In the genomic region with DNA sequence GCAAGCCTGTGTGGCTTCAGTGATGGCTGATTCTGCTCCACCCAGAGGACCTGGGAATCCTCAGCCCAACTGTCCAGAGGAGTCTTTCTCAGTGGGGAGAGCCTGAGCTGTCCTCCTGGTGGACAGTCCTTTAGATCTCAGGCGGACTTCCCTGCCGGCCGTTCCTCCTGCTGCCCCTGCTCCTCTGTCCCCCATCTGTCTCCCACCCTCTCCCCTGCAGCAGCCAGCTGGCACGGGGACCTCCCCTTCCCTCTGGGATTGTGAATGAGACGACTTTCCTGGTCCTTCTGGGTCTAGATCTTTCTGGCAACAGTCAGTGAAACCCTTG, we compare ENCODE assay signal across 8 cellular contexts.
DNase-seq lines count a peak whose midpoint lies in the region; ATAC-seq and TF ChIP-seq lines count a peak whose summit lies in the region.

No MANE protein-coding gene starts in this region.

- H3K4ac ChIP-seq in H9 (ENCODE audit: low read depth, low read length): no peak overlapping the region

- intact Hi-C loops in sigmoid colon (cut with DNase I): no loop called here

- no peak overlapping the region for H4K8ac ChIP-seq in H9 (replicated peaks; ENCODE audit: insufficient read length, low read depth, low read length)

- H3K9me2 ChIP-seq in SK-N-SH: no peaks in the 10 kb centered on the region

- H3K27me3 Mint-ChIP-seq in H9 (ENCODE audit: low read depth): no peaks in the 10 kb centered on the region

- H2BK15ac ChIP-seq in H9 (ENCODE audit: low read depth, low read length): no peak overlapping the region

- no peaks in the 10 kb centered on the region; a peak in 1 of 7 replicates for H3K36me3 Mint-ChIP-seq in H9 (ENCODE audit: insufficient read depth in 1 of 3, low read depth in 3 of 3)

- H3K18ac ChIP-seq in H9 (ENCODE audit: insufficient read length, low read depth, low read length): no peak overlapping the region

- no peak overlapping the region for H2BK20ac ChIP-seq in H9 (ENCODE audit: low read depth, low read length, poor library complexity, severe bottlenecking)

- peak overlapping the region; percentile 53 for H3K27ac ChIP-seq in H9 (ENCODE audit: insufficient read length, low read depth, low read length)
- peak overlapping the region; percentile 67 for H3K27ac ChIP-seq in SK-N-SH (ENCODE audit: low read depth in 2 of 2, low read length in 1 of 2)
- peak overlapping the region; percentile 76 for H3K27ac ChIP-seq in fibroblast of lung (ENCODE audit: insufficient read depth, low read length)
- H3K27ac ChIP-seq in sigmoid colon: peak overlapping the region; percentile 96 to 100 (median 98)

- no peaks in the 10 kb centered on the region for H3K9me3 Mint-ChIP-seq in H9

- H3K4me2 ChIP-seq in H9 (ENCODE audit: insufficient read depth, insufficient read length, low read length) (peak overlapping the region; percentile 5), SK-N-SH (peak overlapping the region; percentile 66), fibroblast of lung (ENCODE audit: extremely low read depth, insufficient read depth, low read length) (peak overlapping the region; percentile 38)

- peak overlapping the region; percentile 63 for H2BK12ac ChIP-seq in H9 (ENCODE audit: insufficient read length, low read depth, low read length)

- H3K56ac ChIP-seq in H9 (ENCODE audit: insufficient read length, low read depth, low read length): peak overlapping the region; percentile 14

- no peak overlapping the region for H4K91ac ChIP-seq in H9 (ENCODE audit: insufficient read length, low read depth, low read length)

- H2AFZ ChIP-seq in H9 (ENCODE audit: low read length): no peak overlapping the region
- H2AFZ ChIP-seq in SK-N-SH (ENCODE audit: low read depth): no peak overlapping the region
- no peak overlapping the region for H2AFZ ChIP-seq in fibroblast of lung (ENCODE audit: low read length)

- no peak overlapping the region for H2AK5ac ChIP-seq in H9 (ENCODE audit: insufficient read length, low read length)

- H4K5ac ChIP-seq in H9 (ENCODE audit: insufficient read length, low read depth, low read length): no peak overlapping the region

- TF ChIP-seq POLR2A in sigmoid colon (IDR thresholded peaks at IDR 0.05): no peak

- TF ChIP-seq CTCF in H9 (conservative IDR thresholded peaks at IDR 0.05): no peak
- peak; percentile 26; the same call in 1 of the 2 replicates for TF ChIP-seq CTCF in SK-N-SH (IDR thresholded peaks at IDR 0.05)
- TF ChIP-seq CTCF in fibroblast of lung (conservative IDR thresholded peaks at IDR 0.05 in 1 of 2, IDR thresholded peaks at IDR 0.05 in 1 of 2; ENCODE audit: low read depth in 1 of 2, low read length in 2 of 2): no peak
- TF ChIP-seq CTCF in sigmoid colon (IDR thresholded peaks at IDR 0.05): peak in 2 of 4 experiments; percentile 16 to 21

- DNase-seq in H9: no peak
- DNase-seq in SK-N-SH: peak; percentile 51
- DNase-seq in fibroblast of lung (ENCODE audit: low read depth in 2 of 2): no peak
- DNase-seq in sigmoid colon: no peak
- no peak for DNase-seq in ecto neural progenitor cell (ENCODE audit: low spot score)
- DNase-seq in MV-4-11 (lab: John Stamatoyannopoulos, UW): no peak
- no peak for DNase-seq in EL

- H3K4me1 Mint-ChIP-seq in H9: peaks cover 34 to 56% of the 10 kb centered on the region in 2 experiments

- peak overlapping the region; percentile 16; the same call in 1 of the 2 replicates for H3K14ac ChIP-seq in H9 (ENCODE audit: insufficient read depth, low read length)

- H3K23ac ChIP-seq in H9 (ENCODE audit: insufficient read length, low read depth, low read length): no peak overlapping the region

- H3K4me3 ChIP-seq in SK-N-SH (ENCODE audit: low read depth in 2 of 2, low read length in 1 of 2) (no peak overlapping the region), fibroblast of lung (replicated peaks in 1 of 4; ENCODE audit: control extremely low read depth in 1 of 4, insufficient read depth in 1 of 4, low read depth in 3 of 4, low read length in 4 of 4) (no peak overlapping the region), sigmoid colon (no peak overlapping the region)

- peak overlapping the region; percentile 41 to 92 (median 89); a peak in 4 of 7 replicates for H3K27ac Mint-ChIP-seq in H9

- POLR2A ChIA-PET in SK-N-SH (lab: Yijun Ruan, JAX): interaction anchor here (0.7 to 1.3 kb wide), 3 partner anchors 13 to 111 kb away, joined by 3 to 5 read pairs (median 3); no protein-coding TSS in a partner anchor

- H3K4me1 ChIP-seq in H9 (ENCODE audit: insufficient read depth, low read length) (peaks cover 19% of the 10 kb centered on the region; the same call in 1 of the 2 replicates), SK-N-SH (ENCODE audit: control insufficient read depth in 1 of 2, insufficient read depth in 2 of 2, low read depth in 1 of 2, low read length in 1 of 2) (peaks cover 68 to 71% of the 10 kb centered on the region in 2 experiments), fibroblast of lung (ENCODE audit: control insufficient read depth, extremely low read depth, insufficient read depth, low read length) (peaks cover 57% of the 10 kb centered on the region), sigmoid colon (peaks cover 0 to 98% (median 97%) of the 10 kb centered on the region in 4 donors)

- TF ChIP-seq RAD21 in SK-N-SH (IDR thresholded peaks at IDR 0.05; ENCODE audit: low read length): no peak

- no peak overlapping the region for H2BK5ac ChIP-seq in H9 (ENCODE audit: insufficient read length, low read length)

- H3K79me1 ChIP-seq in H9 (ENCODE audit: insufficient read depth, low read depth, low read length, poor library complexity, severe bottlenecking): no peaks in the 10 kb centered on the region

- H3K9ac ChIP-seq in H9 (ENCODE audit: extremely low read depth, insufficient read length, low read length) (no peak overlapping the region), SK-N-SH (no peak overlapping the region), fibroblast of lung (ENCODE audit: insufficient read depth, low read length) (no peak overlapping the region)

- H3K23me2 ChIP-seq in H9 (ENCODE audit: insufficient read length, low read depth, low read length, poor library complexity, severe bottlenecking): no peaks in the 10 kb centered on the region

- H3K4me3 Mint-ChIP-seq in H9: peak overlapping the region in 1 of 2 experiments; percentile 64; a peak in 2 of 5 replicates

- CTCF ChIA-PET in SK-N-SH (lab: Yijun Ruan, JAX): interaction anchor here (0.6 to 29.4 kb wide), 13 partner anchors 8 to 715 kb away, joined by 3 to 566 read pairs (median 3); no protein-coding TSS in a partner anchor

- no peak for ATAC-seq in GM21515 (IDR thresholded peaks at IDR 0.05; ENCODE audit: unreplicated experiment)

- H3K79me2 ChIP-seq in H9 (ENCODE audit: insufficient read depth, low read length) (no peaks in the 10 kb centered on the region), SK-N-SH (ENCODE audit: insufficient read depth) (peaks cover 82% of the 10 kb centered on the region; the same call in 1 of the 2 replicates), fibroblast of lung (ENCODE audit: control insufficient read depth, insufficient read depth, low read length) (peaks cover 79% of the 10 kb centered on the region)

- no peak for TF ChIP-seq EP300 in SK-N-SH (IDR thresholded peaks at IDR 0.05; ENCODE audit: borderline replicate concordance in 1 of 2, low read depth in 1 of 2, low read length in 1 of 2)
- no peak for TF ChIP-seq EP300 in sigmoid colon (IDR thresholded peaks at IDR 0.05)

- H2BK120ac ChIP-seq in H9 (ENCODE audit: low read depth, low read length, poor library complexity, severe bottlenecking): no peak overlapping the region

- H4K20me1 ChIP-seq in H9 (ENCODE audit: control insufficient read depth, insufficient read depth, insufficient read length): peaks cover 5% of the 10 kb centered on the region
- H4K20me1 ChIP-seq in SK-N-SH (ENCODE audit: insufficient read depth): peaks cover 18% of the 10 kb centered on the region
- H4K20me1 ChIP-seq in fibroblast of lung (ENCODE audit: control insufficient read depth, extremely low read depth, insufficient read depth, low read length): no peaks in the 10 kb centered on the region

- H3K27me3 ChIP-seq in H9 (ENCODE audit: insufficient read depth, low read length): no peaks in the 10 kb centered on the region
- no peaks in the 10 kb centered on the region for H3K27me3 ChIP-seq in SK-N-SH (ENCODE audit: insufficient read depth)
- no peaks in the 10 kb centered on the region for H3K27me3 ChIP-seq in fibroblast of lung (ENCODE audit: control insufficient read depth, insufficient read depth, low read length)
- no peaks in the 10 kb centered on the region for H3K27me3 ChIP-seq in sigmoid colon

- no CpG with 5 or more reads among the region's 5 CpGs for WGBS in H9 (ENCODE audit: extremely low coverage, insufficient read length, low lambda C conversion rate)
- WGBS in SK-N-SH (ENCODE audit: low lambda C conversion rate): 72% methylated on average over 5 of the region's 5 CpGs
- 75 to 76% methylated on average over 5 of the region's 5 CpGs for WGBS in sigmoid colon, 2 donors

- peaks cover 44% of the 10 kb centered on the region for H3F3A ChIP-seq in SK-N-SH (replicated peaks; ENCODE audit: insufficient read depth)

- H3T11ph ChIP-seq in H9 (ENCODE audit: low read length): no peak overlapping the region

- H3K36me3 ChIP-seq in SK-N-SH (replicated peaks in 1 of 2; ENCODE audit: control insufficient read depth in 1 of 2, insufficient read depth in 2 of 2, low read length in 1 of 2) (peaks cover 3 to 6% of the 10 kb centered on the region in 2 experiments), fibroblast of lung (ENCODE audit: control insufficient read depth, insufficient read depth, low read length) (peaks cover 10% of the 10 kb centered on the region), sigmoid colon (no peaks in the 10 kb centered on the region)

- no peaks in the 10 kb centered on the region for H3K9me3 ChIP-seq in H9 (ENCODE audit: control insufficient read depth, low read depth, low read length)
- H3K9me3 ChIP-seq in SK-N-SH: no peaks in the 10 kb centered on the region
- no peaks in the 10 kb centered on the region for H3K9me3 ChIP-seq in fibroblast of lung (ENCODE audit: control insufficient read depth, insufficient read depth, low read depth, low read length)
- no peaks in the 10 kb centered on the region for H3K9me3 ChIP-seq in sigmoid colon

TF ChIP-seq in SK-N-SH, 30 proteins besides CTCF, POLR2A, EP300 and RAD21:
- TF ChIP-seq FOXM1 (IDR thresholded peaks at IDR 0.05; ENCODE audit: low read depth) (no peak), ELF1 (IDR thresholded peaks at IDR 0.05) (no peak), NFIC (IDR thresholded peaks at IDR 0.05; ENCODE audit: borderline replicate concordance) (no peak)
TF ChIP-seq in SK-N-SH: peak in this region for 0.

Comparison
In these comparisons a context has a peak if more than half of its experiments do, and no peak if none do; other contexts are left out.
1. H3K4me2 ChIP-seq: peak in every context shown above with its lines; median percentile 66 in SK-N-SH; 38 in fibroblast of lung; 5 in H9.